ENCODE assay signal across 14 cellular contexts in genomic region chr9:121776739-121777637, GRCh38.
DNase-seq lines count a peak whose midpoint lies in the region; ATAC-seq and TF ChIP-seq lines count a peak whose summit lies in the region.
"Had no signal": no experiment of that assay in that cellular context is flagged by ENCODE, and none has a peak within 500 bp of the region (broad histone marks: within the 10 kb centered on the region; RNA-seq: fewer than 3 reads in every experiment).

No MANE protein-coding gene starts in this region.

- peak; percentile 48 for DNase-seq in activated effector memory CD4-positive, alpha-beta T cell treated with anti-CD3 and anti-CD28 coated beads, Interleukin-2, amount 50 U/mL, for 16 hours
- no peak for DNase-seq in activated effector memory CD4-positive, alpha-beta T cell treated with Interleukin-2 at 50 U/mL for 16 hours
- peak; percentile 38 to 63 for DNase-seq in NCI-H526 (lab: John Stamatoyannopoulos, UW)
- peak; percentile 60 for DNase-seq in cerebellar cortex (ENCODE audit: low spot score)
- peak; percentile 18 for DNase-seq in stomach
- no peak for DNase-seq in occipital lobe (lab: John Stamatoyannopoulos, UW)
- DNase-seq in naive thymus-derived CD4-positive, alpha-beta T cell, result no peak
- DNase-seq in osteocyte (ENCODE audit: extremely low spot score, unreplicated experiment), result no peak
- DNase-seq: EL, Kasumi-1, NCI-H1694, NCI-H446 treated with DMSO at 0.1 percent for 48 hours had no signal

- no peak overlapping the region for H3K4me3 Mint-ChIP-seq in naive thymus-derived CD4-positive, alpha-beta T cell
- no peak overlapping the region for H3K4me3 Mint-ChIP-seq in osteocyte (ENCODE audit: unreplicated experiment)

- POLR2A ChIA-PET in naive thymus-derived CD4-positive, alpha-beta T cell (lab: Charles Lee), result no interaction called here

- WGBS in stomach, 5 donors, result 77 to 88% (median 83%) methylated on average over 8 of the region's 8 CpGs

- TF ChIP-seq EP300 in stomach (IDR thresholded peaks at IDR 0.05), result no peak

- ATAC-seq in naive thymus-derived CD4-positive, alpha-beta T cell, result no peak
- ATAC-seq: Panc1 had no signal

- no peak overlapping the region for H3K4me3 ChIP-seq in stomach
- no peak overlapping the region for H3K4me3 ChIP-seq in naive thymus-derived CD4-positive, alpha-beta T cell (ENCODE audit: low read length)

- no peak for TF ChIP-seq POLR2A in stomach (IDR thresholded peaks at IDR 0.05)

- H3K27ac Mint-ChIP-seq in naive thymus-derived CD4-positive, alpha-beta T cell, result no peak overlapping the region
- H3K27ac Mint-ChIP-seq in osteocyte (ENCODE audit: unreplicated experiment), result no peak overlapping the region
- H3K27ac Mint-ChIP-seq: CD14-positive monocyte had no signal

- H3K36me3 Mint-ChIP-seq in naive thymus-derived CD4-positive, alpha-beta T cell, result no peaks in the 10 kb centered on the region
- H3K36me3 Mint-ChIP-seq in osteocyte (ENCODE audit: unreplicated experiment), result peaks cover 57% of the 10 kb centered on the region
- H3K36me3 Mint-ChIP-seq: CD14-positive monocyte had no signal

- peaks cover 0 to 7% (median 0%) of the 10 kb centered on the region in 5 donors for H3K27me3 Mint-ChIP-seq in naive thymus-derived CD4-positive, alpha-beta T cell
- H3K27me3 Mint-ChIP-seq in osteocyte (ENCODE audit: unreplicated experiment), result no peaks in the 10 kb centered on the region

- TF ChIP-seq CTCF in stomach (IDR thresholded peaks at IDR 0.05) (no peak), osteocyte (IDR thresholded peaks at IDR 0.05) (no peak)

- no peak overlapping the region for H3K27ac ChIP-seq in stomach
- no peak overlapping the region for H3K27ac ChIP-seq in naive thymus-derived CD4-positive, alpha-beta T cell (ENCODE audit: low read depth, low read length)

- peaks cover 5 to 16% (median 9%) of the 10 kb centered on the region in 4 donors for H3K4me1 ChIP-seq in stomach
- no peaks in the 10 kb centered on the region for H3K4me1 ChIP-seq in naive thymus-derived CD4-positive, alpha-beta T cell (ENCODE audit: control insufficient read depth in 2 of 2, insufficient read depth in 2 of 2, low read length in 2 of 2)

- CTCF ChIA-PET in naive thymus-derived CD4-positive, alpha-beta T cell (lab: Charles Lee), result no interaction called here

- H3K9me3 ChIP-seq in stomach, result peaks cover 0 to 6% (median 0%) of the 10 kb centered on the region in 4 donors
- H3K9me3 ChIP-seq in naive thymus-derived CD4-positive, alpha-beta T cell (ENCODE audit: control insufficient read depth in 2 of 3, low read length in 3 of 3), result no peaks in the 10 kb centered on the region

- no peaks in the 10 kb centered on the region for H3K4me1 Mint-ChIP-seq in naive thymus-derived CD4-positive, alpha-beta T cell
- peaks cover 18% of the 10 kb centered on the region for H3K4me1 Mint-ChIP-seq in osteocyte (ENCODE audit: unreplicated experiment)
- H3K4me1 Mint-ChIP-seq: CD14-positive monocyte had no signal

- H3K36me3 ChIP-seq in stomach, result peaks cover 52 to 97% (median 94%) of the 10 kb centered on the region in 4 donors
- no peaks in the 10 kb centered on the region for H3K36me3 ChIP-seq in naive thymus-derived CD4-positive, alpha-beta T cell (ENCODE audit: control insufficient read depth in 2 of 3, insufficient read depth in 3 of 3, low read length in 3 of 3)

- intact Hi-C loops in stomach (cut with DNase I; ENCODE audit: low total_unique reads), result no loop called here
- intact Hi-C loops in naive thymus-derived CD4-positive, alpha-beta T cell (cut with micrococcal nuclease), result no loop called here

- H3K27me3 ChIP-seq in stomach, result no peaks in the 10 kb centered on the region
- H3K27me3 ChIP-seq in naive thymus-derived CD4-positive, alpha-beta T cell (ENCODE audit: control insufficient read depth in 2 of 2, insufficient read depth in 2 of 2, low read length in 2 of 2), result no peaks in the 10 kb centered on the region

- H3K9me3 Mint-ChIP-seq in naive thymus-derived CD4-positive, alpha-beta T cell, result peaks cover 0 to 13% (median 3%) of the 10 kb centered on the region in 11 donors
- peaks cover 17% of the 10 kb centered on the region for H3K9me3 Mint-ChIP-seq in osteocyte (ENCODE audit: unreplicated experiment)

Comparison
In these comparisons a context has a peak if more than half of its experiments do, and no peak if none do; other contexts are left out.
1. DNase-seq: peak in activated effector memory CD4-positive, alpha-beta T cell treated with anti-CD3 and anti-CD28 coated beads, Interleukin-2, amount 50 U/mL, for 16 hours (single experiment), NCI-H526 (2 of 2), cerebellar cortex (single experiment) and stomach (single experiment); none in activated effector memory CD4-positive, alpha-beta T cell treated with Interleukin-2 at 50 U/mL for 16 hours (single experiment), occipital lobe (single experiment), naive thymus-derived CD4-positive, alpha-beta T cell (0 of 9) and osteocyte (single experiment).